In genomic region chr9:121661328-121661727, GRCh38 we compare ENCODE assay signal across 32 cellular contexts. TPM values are rescaled to one million over a fixed set of nuclear protein-coding genes. Genes with fewer than 3 reads are reported as not detected.
"Had no signal": no experiment of that assay in that cellular context is flagged by ENCODE, and none has a peak within 500 bp of the region (broad histone marks: within the 10 kb centered on the region; RNA-seq: fewer than 3 reads in every experiment).

No MANE protein-coding gene starts in this region.

- H3K27ac Mint-ChIP-seq: activated CD4-positive, alpha-beta memory T cell treated with anti-CD3 and anti-CD28 coated beads for 36 hours; activated CD4-positive, alpha-beta T cell treated with anti-CD3 and anti-CD28 coated beads for 36 hours; activated CD4-positive, alpha-beta T cell treated with anti-CD3 and anti-CD28 coated beads, Interleukin-2, amount 10 ng/mL, durations not matched to agents 24 days and 14 days; activated CD8-positive, alpha-beta memory T cell treated with anti-CD3 and anti-CD28 coated beads, Interleukin-2, amount 10 ng/mL, durations not matched to agents 7 days and 5 days; activated CD8-positive, alpha-beta T cell treated with anti-CD3 and anti-CD28 coated beads, Interleukin-2, amount 10 ng/mL, durations not matched to agents 7 days and 5 days; activated naive CD4-positive, alpha-beta T cell treated with anti-CD3 and anti-CD28 coated beads, Interleukin-2, amount 10 ng/mL, durations not matched to agents 7 days and 5 days; activated naive CD4-positive, alpha-beta T cell treated with anti-CD3 and anti-CD28 coated beads, Interleukin-2, amount 50 U/mL, for 72 hours; activated T-helper 1 cell treated with anti-CD3 and anti-CD28 coated beads, Interleukin-12 subunit alpha, Interleukin-12 subunit beta, Interleukin-2, Interleukin-4 antibody, amounts not matched to agents 30 ng/mL and 10 ng/mL and 1 ng/mL, durations not matched to agents 14 hours and 24 hours and 36 hours; activated T-helper 2 cell treated with anti-CD3 and anti-CD28 coated beads, Interferon-gamma antibody, Interleukin-2, Interleukin-4, amounts not matched to agents 10 μg/mL and 5 μg/mL and 100 μg/mL, durations not matched to agents 14 hours and 24 hours and 36 hours; dendritic cell treated with granulocyte-macrophage colony-stimulating factor and Interleukin-4, amounts not matched to agents 40 ng/mL and 50 ng/mL, for 4 days; endodermal cell; T-helper 17 cell; T-helper 2 cell treated with Interferon-gamma antibody and Interleukin-4, amounts not matched to agents 5 μg/mL and 100 μg/mL, for 36 hours had no signal

- H3K4me3 Mint-ChIP-seq: activated CD4-positive, alpha-beta memory T cell treated with anti-CD3 and anti-CD28 coated beads for 36 hours; activated CD4-positive, alpha-beta T cell treated with anti-CD3 and anti-CD28 coated beads for 36 hours; activated CD4-positive, alpha-beta T cell treated with anti-CD3 and anti-CD28 coated beads, Interleukin-2, amount 10 ng/mL, durations not matched to agents 24 days and 14 days; activated CD8-positive, alpha-beta memory T cell treated with anti-CD3 and anti-CD28 coated beads, Interleukin-2, amount 10 ng/mL, durations not matched to agents 7 days and 5 days; activated CD8-positive, alpha-beta T cell treated with anti-CD3 and anti-CD28 coated beads, Interleukin-2, amount 10 ng/mL, durations not matched to agents 7 days and 5 days; activated naive CD4-positive, alpha-beta T cell treated with anti-CD3 and anti-CD28 coated beads, Interleukin-2, amount 10 ng/mL, durations not matched to agents 7 days and 5 days; activated T-helper 1 cell treated with anti-CD3 and anti-CD28 coated beads, Interleukin-12 subunit alpha, Interleukin-12 subunit beta, Interleukin-2, Interleukin-4 antibody, amounts not matched to agents 30 ng/mL and 10 ng/mL and 1 ng/mL, durations not matched to agents 14 hours and 24 hours and 36 hours; dendritic cell treated with granulocyte-macrophage colony-stimulating factor and Interleukin-4, amounts not matched to agents 40 ng/mL and 50 ng/mL, for 4 days; endodermal cell; T-helper 17 cell; T-helper 2 cell treated with Interferon-gamma antibody and Interleukin-4, amounts not matched to agents 5 μg/mL and 100 μg/mL, for 36 hours had no signal

- H3K4me3 ChIP-seq: coronary artery, dorsolateral prefrontal cortex, gastrocnemius medialis had no signal

- H3K36me3 ChIP-seq: brain microvascular endothelial cell, gastrocnemius medialis had no signal

- H3K36me3 Mint-ChIP-seq: activated CD4-positive, alpha-beta memory T cell treated with anti-CD3 and anti-CD28 coated beads for 36 hours; activated CD8-positive, alpha-beta memory T cell treated with anti-CD3 and anti-CD28 coated beads, Interleukin-2, amount 10 ng/mL, durations not matched to agents 7 days and 5 days; activated naive CD4-positive, alpha-beta T cell treated with anti-CD3 and anti-CD28 coated beads, Interleukin-2, amount 10 ng/mL, durations not matched to agents 7 days and 5 days; activated naive CD4-positive, alpha-beta T cell treated with anti-CD3 and anti-CD28 coated beads, Interleukin-2, amount 50 U/mL, for 72 hours had no signal

- H3K9me3 ChIP-seq: gastrocnemius medialis had no signal

- DNase-seq: activated CD4-positive, alpha-beta memory T cell treated with anti-CD3 and anti-CD28 coated beads for 36 hours; activated CD4-positive, alpha-beta T cell treated with anti-CD3 and anti-CD28 coated beads for 36 hours; activated CD4-positive, alpha-beta T cell treated with anti-CD3 and anti-CD28 coated beads, Interleukin-2, amount 10 ng/mL, durations not matched to agents 24 days and 14 days; activated CD4-positive, CD25-positive, alpha-beta regulatory T cell; activated CD4-positive, CD25-positive, alpha-beta regulatory T cell treated with anti-CD3 and anti-CD28 coated beads, Interleukin-2, amount 50 U/mL, for 72 hours; activated CD8-positive, alpha-beta memory T cell treated with anti-CD3 and anti-CD28 coated beads, Interleukin-2, amount 10 ng/mL, durations not matched to agents 7 days and 5 days; activated CD8-positive, alpha-beta memory T cell treated with anti-CD3 and anti-CD28 coated beads, Interleukin-2, amount 50 U/mL, for 4 hours; activated CD8-positive, alpha-beta T cell treated with anti-CD3 and anti-CD28 coated beads, Interleukin-2, amount 10 ng/mL, durations not matched to agents 7 days and 5 days; activated effector memory CD4-positive, alpha-beta T cell treated with anti-CD3 and anti-CD28 coated beads, Interleukin-2, amount 50 U/mL, for 16 hours; activated naive CD4-positive, alpha-beta T cell treated with anti-CD3 and anti-CD28 coated beads, Interleukin-2, amount 10 ng/mL, durations not matched to agents 7 days and 5 days; activated T-cell treated with anti-CD3 and anti-CD28 coated beads, Interleukin-2, amount 50 U/mL, for 1 hour; activated T-cell treated with anti-CD3 and anti-CD28 coated beads, Interleukin-2, amount 50 U/mL, for 48 hours; amniotic stem cell; anterior cingulate cortex; brain microvascular endothelial cell; caudate nucleus; effector memory CD4-positive, alpha-beta T cell; endodermal cell; foreskin keratinocyte; gastrocnemius medialis; glutamatergic neuron; T-helper 1 cell; T-helper 17 cell; T1000 had no signal

- H3K27ac ChIP-seq: brain microvascular endothelial cell, coronary artery, foreskin keratinocyte had no signal

- H3K9me3 Mint-ChIP-seq: activated CD4-positive, alpha-beta memory T cell treated with anti-CD3 and anti-CD28 coated beads for 36 hours; activated CD4-positive, alpha-beta T cell treated with anti-CD3 and anti-CD28 coated beads, Interleukin-2, amount 10 ng/mL, durations not matched to agents 24 days and 14 days; activated naive CD4-positive, alpha-beta T cell treated with anti-CD3 and anti-CD28 coated beads, Interleukin-2, amount 10 ng/mL, durations not matched to agents 7 days and 5 days; activated naive CD4-positive, alpha-beta T cell treated with anti-CD3 and anti-CD28 coated beads, Interleukin-2, amount 50 U/mL, for 72 hours; activated T-helper 1 cell treated with anti-CD3 and anti-CD28 coated beads, Interleukin-12 subunit alpha, Interleukin-12 subunit beta, Interleukin-2, Interleukin-4 antibody, amounts not matched to agents 30 ng/mL and 10 ng/mL and 1 ng/mL, durations not matched to agents 14 hours and 24 hours and 36 hours; activated T-helper 2 cell treated with anti-CD3 and anti-CD28 coated beads, Interferon-gamma antibody, Interleukin-2, Interleukin-4, amounts not matched to agents 10 μg/mL and 5 μg/mL and 100 μg/mL, durations not matched to agents 14 hours and 24 hours and 36 hours; dendritic cell treated with granulocyte-macrophage colony-stimulating factor and Interleukin-4, amounts not matched to agents 40 ng/mL and 50 ng/mL, for 4 days; endodermal cell; T-helper 2 cell treated with Interferon-gamma antibody and Interleukin-4, amounts not matched to agents 5 μg/mL and 100 μg/mL, for 36 hours had no signal

- H3K4me1 ChIP-seq: foreskin keratinocyte had no signal

- H3K4me1 Mint-ChIP-seq: activated CD4-positive, alpha-beta T cell treated with anti-CD3 and anti-CD28 coated beads for 36 hours; activated CD4-positive, alpha-beta T cell treated with anti-CD3 and anti-CD28 coated beads, Interleukin-2, amount 10 ng/mL, durations not matched to agents 24 days and 14 days; activated CD8-positive, alpha-beta memory T cell treated with anti-CD3 and anti-CD28 coated beads, Interleukin-2, amount 10 ng/mL, durations not matched to agents 7 days and 5 days; activated naive CD4-positive, alpha-beta T cell treated with anti-CD3 and anti-CD28 coated beads, Interleukin-2, amount 10 ng/mL, durations not matched to agents 7 days and 5 days had no signal

- ATAC-seq: activated CD4-positive, alpha-beta T cell treated with anti-CD3 and anti-CD28 coated beads for 36 hours; activated CD8-positive, alpha-beta memory T cell treated with anti-CD3 and anti-CD28 coated beads, Interleukin-2, amount 10 ng/mL, durations not matched to agents 7 days and 5 days; activated CD8-positive, alpha-beta T cell treated with anti-CD3 and anti-CD28 coated beads, Interleukin-2, amount 10 ng/mL, durations not matched to agents 7 days and 5 days; activated naive CD4-positive, alpha-beta T cell treated with anti-CD3 and anti-CD28 coated beads, Interleukin-2, amount 50 U/mL, for 72 hours; esophagus mucosa; foreskin keratinocyte; gastrocnemius medialis; T-helper 17 cell had no signal

RNA-seq across cellular contexts. Expression of gene DAB2IP, which starts 9.9 kb away (rescaled TPM):
- total RNA-seq: activated CD4-positive, alpha-beta memory T cell treated with anti-CD3 and anti-CD28 coated beads for 36 hours; activated CD4-positive, alpha-beta T cell treated with anti-CD3 and anti-CD28 coated beads, Interleukin-2, amount 10 ng/mL, durations not matched to agents 24 days and 14 days; activated T-helper 1 cell treated with anti-CD3 and anti-CD28 coated beads, Interleukin-12 subunit alpha, Interleukin-12 subunit beta, Interleukin-2, Interleukin-4 antibody, amounts not matched to agents 30 ng/mL and 10 ng/mL and 1 ng/mL, durations not matched to agents 14 hours and 24 hours and 36 hours; activated T-helper 2 cell treated with anti-CD3 and anti-CD28 coated beads, Interferon-gamma antibody, Interleukin-2, Interleukin-4, amounts not matched to agents 10 μg/mL and 5 μg/mL and 100 μg/mL, durations not matched to agents 14 hours and 24 hours and 36 hours; T-helper 17 cell had no signal
